In genomic region chr6:109424946-109425345, GRCh38 we compare ENCODE assay signal across 16 cellular contexts. TPM values are rescaled to one million over a fixed set of nuclear protein-coding genes. Genes with fewer than 3 reads are reported as not detected.
DNase-seq lines count a peak whose midpoint lies in the region; ATAC-seq and TF ChIP-seq lines count a peak whose summit lies in the region.
"Had no signal": no experiment of that assay in that cellular context is flagged by ENCODE, and none has a peak within 500 bp of the region (broad histone marks: within the 10 kb centered on the region; RNA-seq: fewer than 3 reads in every experiment).

No MANE protein-coding gene starts in this region.

- H2AFZ ChIP-seq in ACC112 (ENCODE audit: low read length, unreplicated experiment) (peak overlapping the region; percentile 87), Loucy (ENCODE audit: low read length) (no peak overlapping the region; the same call in 1 of the 2 replicates)

- peaks cover 6% of the 10 kb centered on the region for H3K27me3 Mint-ChIP-seq in osteocyte (ENCODE audit: unreplicated experiment)

- H3K27ac ChIP-seq in ACC112 (ENCODE audit: low read depth, low read length) = peak overlapping the region; percentile 14; the same call in 1 of the 2 replicates
- H3K27ac ChIP-seq: KMS-11 had no signal

- H4K20me1 ChIP-seq in Loucy (ENCODE audit: insufficient read depth, low read length, poor library complexity, severe bottlenecking) = no peaks in the 10 kb centered on the region

- no peak overlapping the region for H3K4me3 Mint-ChIP-seq in osteocyte (ENCODE audit: unreplicated experiment)
- H3K4me3 Mint-ChIP-seq in stimulated activated effector memory CD8-positive, alpha-beta T cell treated with anti-CD3 and anti-CD28 coated beads, Interleukin-12 subunit alpha, Interleukin-12 subunit beta, amount 100 ng/mL, for 72 hours = no peak overlapping the region
- H3K4me3 Mint-ChIP-seq: CD4-positive, CD25-positive, alpha-beta regulatory T cell had no signal

- H3K79me2 ChIP-seq in ACC112 (ENCODE audit: control insufficient read depth, insufficient read depth, low read length, unreplicated experiment) (no peaks in the 10 kb centered on the region), Loucy (ENCODE audit: insufficient read depth, low read length) (no peaks in the 10 kb centered on the region)

- no peak overlapping the region for H3K9ac ChIP-seq in Loucy (ENCODE audit: low read depth, low read length, poor library complexity, severe bottlenecking)
- H3K9ac ChIP-seq: KMS-11, SK-N-SH had no signal

- H3K9me2 ChIP-seq in Loucy (replicated peaks; ENCODE audit: low read depth, low read length) = no peaks in the 10 kb centered on the region
- H3K9me2 ChIP-seq: SK-N-SH had no signal

- H3K4me1 Mint-ChIP-seq in osteocyte (ENCODE audit: unreplicated experiment) = peaks cover 2% of the 10 kb centered on the region
- H3K4me1 Mint-ChIP-seq in stimulated activated effector memory CD8-positive, alpha-beta T cell treated with anti-CD3 and anti-CD28 coated beads, Interleukin-12 subunit alpha, Interleukin-12 subunit beta, amount 100 ng/mL, for 72 hours = no peaks in the 10 kb centered on the region

- no peaks in the 10 kb centered on the region for H3K36me3 Mint-ChIP-seq in osteocyte (ENCODE audit: unreplicated experiment)
- no peaks in the 10 kb centered on the region for H3K36me3 Mint-ChIP-seq in stimulated activated effector memory CD8-positive, alpha-beta T cell treated with anti-CD3 and anti-CD28 coated beads, Interleukin-12 subunit alpha, Interleukin-12 subunit beta, amount 100 ng/mL, for 72 hours
- H3K36me3 Mint-ChIP-seq: CD4-positive, CD25-positive, alpha-beta regulatory T cell had no signal

- DNase-seq in RPMI7951 (ENCODE audit: low read depth) = peak; percentile 41
- DNase-seq in fibroblast of the aortic adventitia (ENCODE audit: low read depth) = peak; percentile 44
- DNase-seq in amygdala (lab: John Stamatoyannopoulos, UW) = no peak
- DNase-seq in osteocyte (ENCODE audit: extremely low spot score, unreplicated experiment) = no peak
- no peak for DNase-seq in nucleus accumbens (lab: John Stamatoyannopoulos, UW)
- DNase-seq in stimulated activated effector memory CD8-positive, alpha-beta T cell treated with anti-CD3 and anti-CD28 coated beads, Interleukin-12 subunit alpha, Interleukin-12 subunit beta, amount 100 ng/mL, for 72 hours (ENCODE audit: low spot score in 2 of 2) = no peak
- DNase-seq: CD4-positive, CD25-positive, alpha-beta regulatory T cell; NCI-H1436; NCI-H2081; NCI-H524 treated with DMSO at 0.1 percent for 48 hours; SK-N-SH had no signal

- ATAC-seq in stimulated activated effector memory CD8-positive, alpha-beta T cell treated with anti-CD3 and anti-CD28 coated beads, Interleukin-12 subunit alpha, Interleukin-12 subunit beta, amount 100 ng/mL, for 72 hours = no peak
- ATAC-seq: Right ventricle myocardium inferior had no signal

- H3F3A ChIP-seq in Loucy (ENCODE audit: low read depth) = no peaks in the 10 kb centered on the region

- peak overlapping the region; percentile 64; the same call in 1 of the 2 replicates for H3K4me3 ChIP-seq in ACC112 (ENCODE audit: low read depth, low read length)
- no peak overlapping the region for H3K4me3 ChIP-seq in Loucy (ENCODE audit: low read length, poor library complexity, severe bottlenecking)
- no peak overlapping the region for H3K4me3 ChIP-seq in fibroblast of the aortic adventitia (ENCODE audit: low read depth, low read length)
- H3K4me3 ChIP-seq: HAP-1 had no signal

- H3K4me1 ChIP-seq in ACC112 (ENCODE audit: control insufficient read depth, insufficient read depth, low read length, unreplicated experiment) = peaks cover 11% of the 10 kb centered on the region
- no peaks in the 10 kb centered on the region for H3K4me1 ChIP-seq in Loucy (ENCODE audit: insufficient read depth, low read length, poor library complexity, severe bottlenecking)
- H3K4me1 ChIP-seq: HAP-1 had no signal

- no peak overlapping the region for H3K27ac Mint-ChIP-seq in osteocyte (ENCODE audit: unreplicated experiment)
- no peak overlapping the region for H3K27ac Mint-ChIP-seq in stimulated activated effector memory CD8-positive, alpha-beta T cell treated with anti-CD3 and anti-CD28 coated beads, Interleukin-12 subunit alpha, Interleukin-12 subunit beta, amount 100 ng/mL, for 72 hours
- H3K27ac Mint-ChIP-seq: CD4-positive, CD25-positive, alpha-beta regulatory T cell had no signal

- H3K9me3 Mint-ChIP-seq in osteocyte (ENCODE audit: unreplicated experiment) = no peaks in the 10 kb centered on the region
- H3K9me3 Mint-ChIP-seq in stimulated activated effector memory CD8-positive, alpha-beta T cell treated with anti-CD3 and anti-CD28 coated beads, Interleukin-12 subunit alpha, Interleukin-12 subunit beta, amount 100 ng/mL, for 72 hours = no peaks in the 10 kb centered on the region

- no peak for TF ChIP-seq CTCF in Loucy (conservative IDR thresholded peaks at IDR 0.05; ENCODE audit: low read length)
- TF ChIP-seq CTCF in fibroblast of the aortic adventitia (IDR thresholded peaks at IDR 0.05; ENCODE audit: insufficient read depth, low read length) = no peak
- no peak for TF ChIP-seq CTCF in osteocyte (IDR thresholded peaks at IDR 0.05)

- peak overlapping the region; percentile 14 for H3K4me2 ChIP-seq in Loucy (ENCODE audit: low read depth, low read length, poor library complexity, severe bottlenecking)
- H3K4me2 ChIP-seq: KMS-11, SK-N-SH had no signal

- H3K27me3 ChIP-seq in ACC112 (ENCODE audit: insufficient read depth, low read length) (no peaks in the 10 kb centered on the region), Loucy (ENCODE audit: insufficient read depth, low read length, poor library complexity, severe bottlenecking) (no peaks in the 10 kb centered on the region)

- H3K36me3 ChIP-seq in ACC112 (ENCODE audit: insufficient read depth, low read length) = no peaks in the 10 kb centered on the region
- no peaks in the 10 kb centered on the region for H3K36me3 ChIP-seq in Loucy (ENCODE audit: insufficient read depth, low read length)
- H3K36me3 ChIP-seq: HAP-1 had no signal

- H3K9me3 ChIP-seq in Loucy (ENCODE audit: insufficient read depth, low read depth, low read length) = no peaks in the 10 kb centered on the region
- H3K9me3 ChIP-seq: HAP-1, SK-N-SH had no signal

RNA-seq across cellular contexts. Expression of gene PPIL6, which starts 15.5 kb away (rescaled TPM):
- 1.1 and 1.7 TPM in 2 replicates for total RNA-seq in RPMI7951 (2014; rRNA removed; shearing (Covaris generic))
- 0.65 and 5.8 TPM in 2 replicates for total RNA-seq in fibroblast of the aortic adventitia (ENCODE audit: low replicate concordance)
- 1.9 and 2.2 TPM in 2 replicates for total RNA-seq in osteocyte

RNA-seq across cellular contexts. Expression of gene SMPD2, which starts 15.6 kb away (rescaled TPM):
- 11.2 and 11.5 TPM in 2 replicates for total RNA-seq in RPMI7951 (2014; rRNA removed; shearing (Covaris generic))
- total RNA-seq in fibroblast of the aortic adventitia (ENCODE audit: low replicate concordance) (7.5 and 14.6 TPM in 2 replicates), osteocyte (9.8 and 10.1 TPM in 2 replicates)

RNA-seq across cellular contexts. Expression of gene MICAL1, which starts 30.6 kb away (rescaled TPM):
- total RNA-seq in RPMI7951 (2014; rRNA removed; shearing (Covaris generic)) = 19.9 and 22.3 TPM in 2 replicates
- total RNA-seq in fibroblast of the aortic adventitia (ENCODE audit: low replicate concordance) = 21.7 and 48.1 TPM in 2 replicates
- 53.6 and 59.5 TPM in 2 replicates for total RNA-seq in osteocyte

RNA-seq across cellular contexts. Expression of gene CD164, which starts 42.7 kb away (rescaled TPM):
- total RNA-seq in RPMI7951 (2014; rRNA removed; shearing (Covaris generic)) = 274 and 382 TPM in 2 replicates
- total RNA-seq in fibroblast of the aortic adventitia (ENCODE audit: low replicate concordance) (177 and 287 TPM in 2 replicates), osteocyte (286 and 297 TPM in 2 replicates)

RNA-seq across cellular contexts. Expression of gene ZBTB24, which starts 58.1 kb away (rescaled TPM):
- 7.9 and 8.4 TPM in 2 replicates for total RNA-seq in RPMI7951 (2014; rRNA removed; shearing (Covaris generic))
- total RNA-seq in fibroblast of the aortic adventitia (ENCODE audit: low replicate concordance) = 4.3 and 9.8 TPM in 2 replicates
- 6.2 and 6.7 TPM in 2 replicates for total RNA-seq in osteocyte

Comparison
In these comparisons a context has a peak if more than half of its experiments do, and no peak if none do; other contexts are left out.
1. DNase-seq: peak in RPMI7951 (single experiment) and fibroblast of the aortic adventitia (single experiment); none in amygdala (0 of 56), osteocyte (single experiment), nucleus accumbens (0 of 56) and stimulated activated effector memory CD8-positive, alpha-beta T cell treated with anti-CD3 and anti-CD28 coated beads, Interleukin-12 subunit alpha, Interleukin-12 subunit beta, amount 100 ng/mL, for 72 hours (0 of 2).